ENCODE assay signal across 16 cellular contexts in genomic region chr4:48795108-48795507, GRCh38. TPM values are rescaled to one million over a fixed set of nuclear protein-coding genes. Genes with fewer than 3 reads are reported as not detected.
DNase-seq lines count a peak whose midpoint lies in the region; ATAC-seq and TF ChIP-seq lines count a peak whose summit lies in the region.
"Had no signal": no experiment of that assay in that cellular context is flagged by ENCODE, and none has a peak within 500 bp of the region (broad histone marks: within the 10 kb centered on the region; RNA-seq: fewer than 3 reads in every experiment).

No MANE protein-coding gene starts in this region.

- peaks cover 30% of the 10 kb centered on the region for H3K4me1 ChIP-seq in OCI-LY7 (ENCODE audit: insufficient read depth, low read length, poor library complexity, severe bottlenecking)
- H3K4me1 ChIP-seq: BLaER1, Caco-2 had no signal

- H3K36me3 ChIP-seq in OCI-LY7 (ENCODE audit: insufficient read depth, low read length) = no peaks in the 10 kb centered on the region
- H3K36me3 ChIP-seq: BLaER1 had no signal

- H3K27me3 Mint-ChIP-seq in memory B cell = peaks cover 3% of the 10 kb centered on the region

- no peaks in the 10 kb centered on the region for H3K9me3 ChIP-seq in OCI-LY7 (ENCODE audit: low read length)
- H3K9me3 ChIP-seq: BLaER1, Caco-2 had no signal

- H3K27ac ChIP-seq in OCI-LY7 (ENCODE audit: low read depth, low read length, poor library complexity, severe bottlenecking) = no peak overlapping the region
- H3K27ac ChIP-seq: 22Rv1, BLaER1 had no signal

- H3K4me3 ChIP-seq in OCI-LY7 (ENCODE audit: low read depth, low read length, poor library complexity, severe bottlenecking) = no peak overlapping the region
- H3K4me3 ChIP-seq: BLaER1 had no signal

- H3K27ac Mint-ChIP-seq in memory B cell = no peak overlapping the region
- H3K27ac Mint-ChIP-seq: CD8-positive, alpha-beta memory T cell had no signal

- TF ChIP-seq CTCF in OCI-LY7 (conservative IDR thresholded peaks at IDR 0.05; ENCODE audit: low read length) (no peak), GM10266 (IDR thresholded peaks at IDR 0.05; ENCODE audit: control insufficient read depth, insufficient read depth, low read depth, missing control alignments) (no peak)

- CTCF ChIA-PET in OCI-LY7 (lab: Charles Lee; ENCODE audit: unreplicated experiment) = interaction anchor here (0.6 kb wide), 1 partner anchor 14 kb away, joined by 4 read pairs; no protein-coding TSS in a partner anchor

- no peak overlapping the region for H3K4me3 Mint-ChIP-seq in memory B cell
- H3K4me3 Mint-ChIP-seq: CD8-positive, alpha-beta memory T cell had no signal

- POLR2A ChIA-PET in OCI-LY7 (lab: Charles Lee) = interaction anchor here (1.0 to 1.9 kb wide), 4 partner anchors 8 to 32 kb away, joined by 3 to 8 read pairs (median 4); no protein-coding TSS in a partner anchor

- peaks cover 2% of the 10 kb centered on the region for H3K36me3 Mint-ChIP-seq in memory B cell
- H3K36me3 Mint-ChIP-seq: CD8-positive, alpha-beta memory T cell had no signal

- H4K20me1 ChIP-seq in OCI-LY7 (ENCODE audit: insufficient read depth, low read length) = no peaks in the 10 kb centered on the region
- H4K20me1 ChIP-seq: BLaER1 had no signal

- DNase-seq in NOMO-1 treated with DMSO at 0.1 percent for 48 hours (lab: John Stamatoyannopoulos, UW; ENCODE audit: unreplicated experiment) = peak; percentile 38
- DNase-seq in NOMO-1 treated with dmso at 0.1 percent for 144 hours (lab: John Stamatoyannopoulos, UW; ENCODE audit: unreplicated experiment) = no peak
- no peak for DNase-seq in OCI-LY7 (ENCODE audit: low spot score)
- DNase-seq in memory B cell (ENCODE audit: low spot score in 2 of 2) = no peak
- DNase-seq in GM10266 (ENCODE audit: extremely low spot score) = no peak
- no peak for DNase-seq in NCI-H446 treated with DMSO at 0.1 percent for 48 hours (lab: John Stamatoyannopoulos, UW)
- no peak for DNase-seq in GF-D8 (lab: John Stamatoyannopoulos, UW)
- no peak for DNase-seq in NCI-H2029 treated with DMSO at 0.1 percent for 48 hours (lab: John Stamatoyannopoulos, UW)
- DNase-seq: Caco-2; CD8-positive, alpha-beta memory T cell; DND-41; GDM1; H7; IMR-90 had no signal

- peaks cover 9% of the 10 kb centered on the region for H3K4me1 Mint-ChIP-seq in memory B cell
- H3K4me1 Mint-ChIP-seq: CD8-positive, alpha-beta memory T cell had no signal

- intact Hi-C loops in OCI-LY7 (cut with micrococcal nuclease; ENCODE audit: unreplicated experiment) = no loop called here

- BruUV-seq in OCI-LY7 (replicated peaks; lab: Mats Ljungman, UMichigan) = no TSS peak

- H2AFZ ChIP-seq in OCI-LY7 (ENCODE audit: low read length) = peak overlapping the region; percentile 40

- peak; percentile 15 for ATAC-seq in memory B cell (ENCODE audit: low read depth)

- H3K79me2 ChIP-seq in OCI-LY7 (ENCODE audit: insufficient read depth, low read depth, low read length) = no peaks in the 10 kb centered on the region

- no peaks in the 10 kb centered on the region for H3K9me3 Mint-ChIP-seq in memory B cell
- H3K9me3 Mint-ChIP-seq: CD8-positive, alpha-beta memory T cell had no signal

- no peaks in the 10 kb centered on the region for H3K9me2 ChIP-seq in OCI-LY7 (ENCODE audit: insufficient read depth, low read length)

- H3K4me2 ChIP-seq in OCI-LY7 (ENCODE audit: low read length) = peak overlapping the region; percentile 43
- H3K4me2 ChIP-seq: BLaER1 had no signal

RNA-seq across cellular contexts. Expression of gene FRYL, which starts 15.0 kb away (rescaled TPM):
- total RNA-seq in OCI-LY7 (2014; rRNA removed; shearing (Covaris generic)) = 85.4 and 91.9 TPM in 2 replicates
- total RNA-seq in OCI-LY7 (2022) = 88.1 and 88.5 TPM in 2 replicates

RNA-seq across cellular contexts. Expression of gene OCIAD1, which starts 35.8 kb away (rescaled TPM):
- 50.4 and 76.1 TPM in 2 replicates for total RNA-seq in OCI-LY7 (2014; rRNA removed; shearing (Covaris generic))
- 136 and 143 TPM in 2 replicates for total RNA-seq in OCI-LY7 (2022)
